Comparison of ENCODE assay signal across 1 cellular context in genomic region chr21:33641339-33642026, GRCh38.
TF ChIP-seq lines count a peak whose summit lies in the region.

CRYZL1 (minus strand) TSS chr21:33641741; CDS start chr21:33631551, 10,190 bp downstream.

TF ChIP-seq in GM12878, 131 proteins besides CTCF, POLR2A, EP300 and RAD21 (continued from another document):
- TF ChIP-seq JUND (IDR thresholded peaks at IDR 0.05; ENCODE audit: low read depth, low read length) (peak; percentile 37; the same call in 1 of the 2 replicates), KAT2A (conservative IDR thresholded peaks at IDR 0.05; ENCODE audit: control insufficient read depth, low read depth, low read length) (no peak), SUPT20H (IDR thresholded peaks at IDR 0.05; ENCODE audit: borderline replicate concordance, control insufficient read depth, low read depth, low read length) (no peak), CHD1 (IDR thresholded peaks at IDR 0.05; ENCODE audit: low read depth, low read length) (0 out of 2 replicates have a peak, but pooled peaks have one; percentile 63), PBX3 (IDR thresholded peaks at IDR 0.05; ENCODE audit: insufficient replicate concordance, low read depth, low read length) (peak; percentile 99), TAF1 (IDR thresholded peaks at IDR 0.05; ENCODE audit: borderline replicate concordance, low read depth, low read length) (peak; percentile 62; the same call in 1 of the 2 replicates), FOXM1 (IDR thresholded peaks at IDR 0.05; ENCODE audit: low read depth, low read length) (no peak), RELA (IDR thresholded peaks at IDR 0.05; ENCODE audit: borderline replicate concordance, partially characterized antibody) (peak; percentile 68), RELB (IDR thresholded peaks at IDR 0.05; ENCODE audit: low read depth) (peak; percentile 21; the same call in 1 of the 2 replicates), RCOR1 (conservative IDR thresholded peaks at IDR 0.05; ENCODE audit: low read depth, low read length) (0 out of 2 replicates have a peak, but pooled peaks have one; percentile 19), HDGF (IDR thresholded peaks at IDR 0.05) (no peak), ZBED1 (IDR thresholded peaks at IDR 0.05; ENCODE audit: borderline replicate concordance) (no peak), SP1 (IDR thresholded peaks at IDR 0.05; ENCODE audit: low read depth, low read length) (peak; percentile 95), NFXL1 (IDR thresholded peaks at IDR 0.05; ENCODE audit: borderline replicate concordance) (no peak), E4F1 (IDR thresholded peaks at IDR 0.05; ENCODE audit: borderline replicate concordance, partially characterized antibody) (peak; percentile 22), BACH1 (IDR thresholded peaks at IDR 0.05; ENCODE audit: borderline replicate concordance) (peak; percentile 16; the same call in 1 of the 2 replicates), TCF12 (IDR thresholded peaks at IDR 0.05; ENCODE audit: low read depth, low read length) (no peak), JUNB (IDR thresholded peaks at IDR 0.05) (no peak), ZBTB40 (IDR thresholded peaks at IDR 0.05; ENCODE audit: borderline replicate concordance) (peak; percentile 78; the same call in 1 of the 2 replicates), RFX5 (IDR thresholded peaks at IDR 0.05; ENCODE audit: low read depth, low read length) (peak; percentile 51; the same call in 1 of the 2 replicates), FOS (IDR thresholded peaks at IDR 0.05; ENCODE audit: borderline replicate concordance, extremely low read depth, insufficient read length) (no peak), BMI1 (IDR thresholded peaks at IDR 0.05; ENCODE audit: borderline replicate concordance) (peak; percentile 97), CBX3 (IDR thresholded peaks at IDR 0.05; ENCODE audit: borderline replicate concordance, low read depth) (no peak), YY1 (IDR thresholded peaks at IDR 0.05; ENCODE audit: low read depth, low read length) (peak; percentile 84), YBX1 (IDR thresholded peaks at IDR 0.05) (no peak), ZBTB33 (IDR thresholded peaks at IDR 0.05) (no peak), MXI1 (IDR thresholded peaks at IDR 0.05; ENCODE audit: low read depth, low read length) (peak; percentile 96), ATF7 (IDR thresholded peaks at IDR 0.05; ENCODE audit: low read depth) (peak; percentile 54)
